8 cellular contexts compared by ENCODE assay signal in genomic region chr3:196288141-196288460, GRCh38. TPM values are rescaled to one million over a fixed set of nuclear protein-coding genes. Genes with fewer than 3 reads are reported as not detected.
A peak's percentile ranks its signal among the peaks of the same experiment; 100 is the strongest.
DNase-seq lines count a peak whose midpoint lies in the region; ATAC-seq, FAIRE-seq and TF ChIP-seq lines count a peak whose summit lies in the region.

No MANE protein-coding gene starts in this region.

- H3K9ac ChIP-seq in GM12878 (ENCODE audit: control insufficient read depth, insufficient read depth, low read length) = peak overlapping the region; percentile 96
- H3K9ac ChIP-seq in HepG2 (ENCODE audit: insufficient read depth, low read depth, low read length) = peak overlapping the region; percentile 82

- DNase-seq in DMS53 (lab: John Stamatoyannopoulos, UW) (peak; percentile 81), DMS53 treated with DMSO at 0.1 percent for 48 hours (lab: John Stamatoyannopoulos, UW; ENCODE audit: unreplicated experiment) (no peak), LHCN-M2 (ENCODE audit: low read depth) (peak; percentile 64), GM12878 (ENCODE audit: low read depth, low spot score) (no peak), HepG2 (ENCODE audit: low spot score) (no peak), tibial artery (no peak)

- in situ Hi-C loops in GM12878 (cut with MboI) = no loop called here
- in situ Hi-C loops in HepG2 (cut with HindIII; ENCODE audit: extremely low pct_ligation_motif_present, low pct_unique_long_range_greater_than_20kb) = no loop called here

- TF ChIP-seq CTCF in GM12878 (IDR thresholded peaks at IDR 0.05 in 2 of 3, conservative IDR thresholded peaks at IDR 0.05 in 1 of 3; ENCODE audit: control insufficient read depth in 2 of 3, extremely low read depth in 1 of 3, insufficient read depth in 1 of 3, low read depth in 3 of 3, low read length in 3 of 3) (no peak), HepG2 (CRISPR knock-in tag; IDR thresholded peaks at IDR 0.05) (no peak), tibial artery (IDR thresholded peaks at IDR 0.05) (no peak)

- RAD21 ChIA-PET in GM12878 (lab: Charles Lee; ENCODE audit: unreplicated experiment) = no interaction called here

- H3K27ac ChIP-seq in GM12878 (ENCODE audit: control insufficient read depth, insufficient read depth) (peak overlapping the region; percentile 94), HepG2 (ENCODE audit: extremely low read length, insufficient read depth, low read length) (peak overlapping the region; percentile 87), tibial artery (peak overlapping the region; percentile 89 to 94)

- SMC1A ChIA-PET in GM12878 (lab: Charles Lee; ENCODE audit: uncharacterized antibody, unreplicated experiment) = interaction anchor here (1.1 to 1.9 kb wide), 2 partner anchors 16 to 70 kb away, joined by 3 to 4 read pairs; no protein-coding TSS in a partner anchor

- H2AFZ ChIP-seq in GM12878 (ENCODE audit: control insufficient read depth, low read depth, low read length) = peak overlapping the region; percentile 91
- peak overlapping the region; percentile 46 for H2AFZ ChIP-seq in HepG2 (ENCODE audit: low read length)

- H3K27me3 ChIP-seq in GM12878 (replicated peaks in 1 of 2; ENCODE audit: control insufficient read depth in 2 of 2, insufficient read depth in 2 of 2, low read length in 1 of 2) (no peaks in the 10 kb centered on the region), HepG2 (ENCODE audit: control insufficient read depth in 1 of 2, insufficient read depth in 2 of 2, low read length in 2 of 2) (no peaks in the 10 kb centered on the region; a peak in 2 of 5 replicates), tibial artery (no peaks in the 10 kb centered on the region)

- H3K4me2 ChIP-seq in GM12878 (ENCODE audit: control insufficient read depth, insufficient read depth) (peak overlapping the region; percentile 89), HepG2 (ENCODE audit: low read depth, low read length) (peak overlapping the region; percentile 84)

- FAIRE-seq in GM12878 (lab: Jason Lieb, UNC) = no peak
- no peak for FAIRE-seq in HepG2 (lab: Jason Lieb, UNC)

- WGBS in GM12878 (ENCODE audit: insufficient coverage, insufficient replicate concordance, low lambda C conversion rate, missing lambda C conversion rate) = 0% methylated on average over 17 of the region's 17 CpGs
- 1% methylated on average over 9 of the region's 17 CpGs for WGBS in HepG2 (ENCODE audit: low lambda C conversion rate)

- no peak for TF ChIP-seq POLR2A in GM12878 (IDR thresholded peaks at IDR 0.05; ENCODE audit: low read depth, low read length)
- no peak for TF ChIP-seq POLR2A in HepG2 (IDR thresholded peaks at IDR 0.05; ENCODE audit: insufficient read depth in 1 of 2, low read depth in 2 of 2, low read length in 2 of 2)
- TF ChIP-seq POLR2A in GM18505 (IDR thresholded peaks at IDR 0.05; ENCODE audit: borderline replicate concordance, extremely low read depth, insufficient read depth, insufficient read length) = no peak

- BruUV-seq in GM12878 (replicated peaks; lab: Mats Ljungman, UMichigan) (no TSS peak), HepG2 (replicated peaks; lab: Mats Ljungman, UMichigan) (TSS peak; percentile 94)

- CTCF ChIA-PET in GM12878 (lab: Yijun Ruan, JAX) = no interaction called here
- CTCF ChIA-PET in HepG2 (lab: Yijun Ruan, JAX; ENCODE audit: low intra/inter-chr PET ratio, low total read pairs) = no interaction called here

- TF ChIP-seq RAD21 in GM12878 (IDR thresholded peaks at IDR 0.05; ENCODE audit: insufficient read depth, low read depth, low read length) (no peak), HepG2 (CRISPR knock-in tag; IDR thresholded peaks at IDR 0.05) (no peak)

- H3K4me3 ChIP-seq in GM12878 = peak overlapping the region; percentile 79
- H3K4me3 ChIP-seq in HepG2 (replicated peaks in 1 of 3; ENCODE audit: insufficient read depth in 1 of 3, low read depth in 2 of 3, low read length in 3 of 3) = peak overlapping the region; percentile 78 to 94 (median 87)
- H3K4me3 ChIP-seq in tibial artery = peak overlapping the region; percentile 77 to 79

- H3K4me1 ChIP-seq in GM12878 (ENCODE audit: control insufficient read depth, insufficient read depth, low read length) = peaks cover 9% of the 10 kb centered on the region
- H3K4me1 ChIP-seq in HepG2 (ENCODE audit: insufficient read depth, low read length) = peaks cover 45% of the 10 kb centered on the region
- peaks cover 0 to 37% (median 27%) of the 10 kb centered on the region in 4 donors for H3K4me1 ChIP-seq in tibial artery

- H4K20me1 ChIP-seq in GM12878 (ENCODE audit: control insufficient read depth, insufficient read depth) = no peaks in the 10 kb centered on the region
- no peaks in the 10 kb centered on the region for H4K20me1 ChIP-seq in HepG2 (ENCODE audit: insufficient read depth, low read length)

- ATAC-seq in GM12878 = no peak
- ATAC-seq in HepG2 = no peak
- ATAC-seq in GM21576 (IDR thresholded peaks at IDR 0.05; ENCODE audit: unreplicated experiment) = no peak
- no peak for ATAC-seq in GM18505 (IDR thresholded peaks at IDR 0.05; ENCODE audit: unreplicated experiment)

- intact Hi-C loops in GM12878 (cut with micrococcal nuclease; ENCODE audit: unreplicated experiment) (no loop called here), HepG2 (cut with micrococcal nuclease; ENCODE audit: unreplicated experiment) (no loop called here), tibial artery (cut with DNase I; ENCODE audit: low total_unique reads) (no loop called here)

- POLR2A ChIA-PET in GM12878 (lab: Charles Lee) (interaction anchor here (1.3 kb wide), 1 partner anchor 15 kb away, joined by 3 read pairs; no protein-coding TSS in a partner anchor), HepG2 (lab: Yijun Ruan, JAX) (interaction anchor here (1.0 to 1.4 kb wide), 3 partner anchors 29 to 59 kb away, joined by 3 to 5 read pairs (median 3); partner anchors contain the start of gene DYNLT2B)

- H3K79me2 ChIP-seq in GM12878 (ENCODE audit: control insufficient read depth, insufficient read depth, low read length) = peaks cover 50% of the 10 kb centered on the region
- H3K79me2 ChIP-seq in HepG2 (ENCODE audit: insufficient read depth, low read length) = peaks cover 38% of the 10 kb centered on the region

- H3K36me3 ChIP-seq in GM12878 (ENCODE audit: control insufficient read depth in 2 of 2, insufficient read depth in 2 of 2, low read length in 1 of 2) (no peaks in the 10 kb centered on the region), HepG2 (replicated peaks in 1 of 2; ENCODE audit: control insufficient read depth in 1 of 2, insufficient read depth in 2 of 2, low read length in 2 of 2) (no peaks in the 10 kb centered on the region), tibial artery (no peaks in the 10 kb centered on the region)

- H3K9me3 ChIP-seq in GM12878 (replicated peaks; ENCODE audit: control insufficient read depth, insufficient read depth, low read length) (no peaks in the 10 kb centered on the region), HepG2 (ENCODE audit: low read length) (no peaks in the 10 kb centered on the region), tibial artery (no peaks in the 10 kb centered on the region)

- TF ChIP-seq EP300 in GM12878 (IDR thresholded peaks at IDR 0.05; ENCODE audit: borderline replicate concordance in 1 of 2, control insufficient read depth in 1 of 2, low read depth in 2 of 2, low read length in 2 of 2) (no peak), HepG2 (IDR thresholded peaks at IDR 0.05; ENCODE audit: low read depth in 2 of 2, low read length in 2 of 2) (no peak), HepG2 (CRISPR knock-in tag; IDR thresholded peaks at IDR 0.05; ENCODE audit: borderline replicate concordance) (no peak)

RNA-seq across cellular contexts. Expression of gene PCYT1A, which starts 0.6 kb away (rescaled TPM):
- total RNA-seq in LHCN-M2 (2014; rRNA removed) = 89.4 and 92.3 TPM in 2 replicates
- polyA plus RNA-seq in LHCN-M2 (2012) = 45.7 TPM
- 89.9 and 94.8 TPM in 2 replicates for total RNA-seq in GM12878 (2013; cell fraction: nucleolus; rRNA removed)
- total RNA-seq in GM12878 (2014; rRNA removed) = 51.7 and 56.2 TPM in 2 replicates
- 49.5 and 49.6 TPM in 2 replicates for total RNA-seq in GM12878 (2014; rRNA removed; fragmentation: Illumina TruSeq; extraction: Trizol)
- total RNA-seq in GM12878 (2021) = 50.2 and 53.6 TPM in 2 replicates
- 25.4 TPM for polyA plus RNA-seq in GM12878 (2011; ENCODE audit: low read depth)
- 34.8 and 47.7 TPM in 2 replicates for polyA plus RNA-seq in GM12878 (2011; rRNA removed)
- 37.2 TPM in 2 replicates for polyA plus RNA-seq in GM12878 (2011; cell fraction: cytosol; rRNA removed)
- polyA plus RNA-seq in GM12878 (2011; cell fraction: nucleus; rRNA removed) = 46.3 and 49.9 TPM in 2 replicates
- 35.0 and 38.6 TPM in 2 replicates for polyA plus RNA-seq in GM12878 (2012)
- polyA plus RNA-seq in GM12878 (2014; fragmentation: Illumina TruSeq; extraction: Trizol) = 49.1 and 64.3 TPM in 2 replicates
- polyA plus RNA-seq in GM12878 (2014; fragmentation: Nextera tagmentation; extraction: Ambion mirVana) = 10 to 100 TPM; 10.8 to 15.3 TPM
- polyA plus RNA-seq in GM12878 (2014; rRNA removed) = 51.7 and 61.8 TPM in 2 replicates
- polyA plus RNA-seq in GM12878 (2016; fragmentation: Nextera tagmentation; extraction: Ambion mirVana) = 10 to 100 TPM; 39.8 to 40.0 TPM
- 80.5 and 103 TPM in 2 replicates for polyA minus RNA-seq in GM12878 (2011; rRNA and poly(A)+ RNA removed)
- polyA minus RNA-seq in GM12878 (2011; cell fraction: cytosol; rRNA and poly(A)+ RNA removed) = 33.0 and 33.1 TPM in 2 replicates
- 33.9 and 53.3 TPM in 2 replicates for polyA minus RNA-seq in GM12878 (2011; cell fraction: nucleus; rRNA and poly(A)+ RNA removed)
- total RNA-seq in HepG2 (2016; rRNA removed; fragmentation: Illumina TruSeq; extraction: Trizol) = 45.3 and 53.2 TPM in 2 replicates
- 13.8 and 14.6 TPM in 2 replicates for total RNA-seq in HepG2 (2016; cell fraction: cytosol; rRNA removed; fragmentation: Illumina TruSeq; extraction: Trizol; ENCODE audit: low read depth)
- total RNA-seq in HepG2 (2016; cell fraction: insoluble cytoplasmic fraction; rRNA removed; fragmentation: Illumina TruSeq; extraction: Trizol) = 46.3 and 55.2 TPM in 2 replicates
- total RNA-seq in HepG2 (2016; cell fraction: membrane; rRNA removed; fragmentation: Illumina TruSeq; extraction: Trizol) = 13.3 and 14.5 TPM in 2 replicates
- total RNA-seq in HepG2 (2016; cell fraction: nucleus; rRNA removed; fragmentation: Illumina TruSeq; extraction: Trizol) = 47.1 and 49.4 TPM in 2 replicates
- 26.4 and 28.5 TPM in 2 replicates for polyA plus RNA-seq in HepG2 (2011; rRNA removed)
- 16.4 and 21.4 TPM in 2 replicates for polyA plus RNA-seq in HepG2 (2011; cell fraction: cytosol; rRNA removed)
- polyA plus RNA-seq in HepG2 (2011; cell fraction: nucleus; rRNA removed) = 62.7 and 74.7 TPM in 2 replicates
- polyA plus RNA-seq in HepG2 (2012) = 25.2 and 26.1 TPM in 2 replicates
- 3.8 and 4.3 TPM in 2 replicates for polyA plus RNA-seq in HepG2 (2016; cell fraction: cytosol; fragmentation: Illumina TruSeq; extraction: Trizol; ENCODE audit: low read depth)
- polyA plus RNA-seq in HepG2 (2016; cell fraction: insoluble cytoplasmic fraction; fragmentation: Illumina TruSeq; extraction: Trizol; ENCODE audit: low read depth) = 44.0 and 44.3 TPM in 2 replicates
- polyA plus RNA-seq in HepG2 (2016; cell fraction: membrane; fragmentation: Illumina TruSeq; extraction: Trizol; ENCODE audit: low read depth) = 5.2 and 5.6 TPM in 2 replicates
- 61.7 and 67.8 TPM in 2 replicates for polyA plus RNA-seq in HepG2 (2016; cell fraction: nucleus; fragmentation: Illumina TruSeq; extraction: Trizol; ENCODE audit: insufficient read depth, low read depth)
- polyA minus RNA-seq in HepG2 (2011; rRNA and poly(A)+ RNA removed; ENCODE audit: low replicate concordance) = 104 and 131 TPM in 2 replicates
- 27.9 and 30.3 TPM in 2 replicates for polyA minus RNA-seq in HepG2 (2011; cell fraction: cytosol; rRNA and poly(A)+ RNA removed)
- 110 and 122 TPM in 2 replicates for polyA minus RNA-seq in HepG2 (2011; cell fraction: nucleus; rRNA and poly(A)+ RNA removed)

RNA-seq across cellular contexts. Expression of gene DYNLT2B, which starts 29.9 kb away (rescaled TPM):
- 21.1 and 28.0 TPM in 2 replicates for total RNA-seq in LHCN-M2 (2014; rRNA removed)
- 41.3 TPM for polyA plus RNA-seq in LHCN-M2 (2012)
- total RNA-seq in GM12878 (2013; cell fraction: nucleolus; rRNA removed) = 3.6 and 4.7 TPM in 2 replicates
- total RNA-seq in GM12878 (2014; rRNA removed) = 18.5 and 22.0 TPM in 2 replicates
- 17.5 and 19.5 TPM in 2 replicates for total RNA-seq in GM12878 (2014; rRNA removed; fragmentation: Illumina TruSeq; extraction: Trizol)
- 17.7 and 21.9 TPM in 2 replicates for total RNA-seq in GM12878 (2021)
- polyA plus RNA-seq in GM12878 (2011; ENCODE audit: low read depth) = 28.5 TPM
- polyA plus RNA-seq in GM12878 (2011; rRNA removed) = 8.6 and 12.4 TPM in 2 replicates
- polyA plus RNA-seq in GM12878 (2011; cell fraction: cytosol; rRNA removed) = 4.0 and 7.2 TPM in 2 replicates
- polyA plus RNA-seq in GM12878 (2011; cell fraction: nucleus; rRNA removed) = 2.6 and 3.4 TPM in 2 replicates
- polyA plus RNA-seq in GM12878 (2012) = 26.3 and 28.2 TPM in 2 replicates
- 6.0 and 16.7 TPM in 2 replicates for polyA plus RNA-seq in GM12878 (2014; fragmentation: Illumina TruSeq; extraction: Trizol)
- polyA plus RNA-seq in GM12878 (2014; fragmentation: Nextera tagmentation; extraction: Ambion mirVana) = 10 to 100 TPM; 24.2 to 39.6 TPM
- polyA plus RNA-seq in GM12878 (2014; rRNA removed) = 32.3 and 33.3 TPM in 2 replicates
- polyA plus RNA-seq in GM12878 (2016; fragmentation: Nextera tagmentation; extraction: Ambion mirVana) = 10 to 100 TPM; 89.0 to 89.7 TPM
- polyA minus RNA-seq in GM12878 (2011; rRNA and poly(A)+ RNA removed) = 0.44 and 0.88 TPM in 2 replicates
- 3.1 TPM in 1 of 2 replicates, not detected in the other for polyA minus RNA-seq in GM12878 (2011; cell fraction: cytosol; rRNA and poly(A)+ RNA removed)
- 1.5 and 2.2 TPM in 2 replicates for polyA minus RNA-seq in GM12878 (2011; cell fraction: nucleus; rRNA and poly(A)+ RNA removed)
- total RNA-seq in HepG2 (2016; rRNA removed; fragmentation: Illumina TruSeq; extraction: Trizol) = 7.0 and 11.2 TPM in 2 replicates
- 4.9 and 5.3 TPM in 2 replicates for total RNA-seq in HepG2 (2016; cell fraction: cytosol; rRNA removed; fragmentation: Illumina TruSeq; extraction: Trizol; ENCODE audit: low read depth)
- total RNA-seq in HepG2 (2016; cell fraction: insoluble cytoplasmic fraction; rRNA removed; fragmentation: Illumina TruSeq; extraction: Trizol) = 8.3 and 10.2 TPM in 2 replicates
- 5.7 and 6.2 TPM in 2 replicates for total RNA-seq in HepG2 (2016; cell fraction: membrane; rRNA removed; fragmentation: Illumina TruSeq; extraction: Trizol)
- total RNA-seq in HepG2 (2016; cell fraction: nucleus; rRNA removed; fragmentation: Illumina TruSeq; extraction: Trizol) = 3.8 and 3.9 TPM in 2 replicates
- polyA plus RNA-seq in HepG2 (2011; rRNA removed) = 4.0 and 4.3 TPM in 2 replicates
- polyA plus RNA-seq in HepG2 (2011; cell fraction: cytosol; rRNA removed) = 5.1 and 5.3 TPM in 2 replicates
- 1.4 and 1.5 TPM in 2 replicates for polyA plus RNA-seq in HepG2 (2011; cell fraction: nucleus; rRNA removed)
- 2.9 and 5.9 TPM in 2 replicates for polyA plus RNA-seq in HepG2 (2012)
- polyA plus RNA-seq in HepG2 (2016; cell fraction: cytosol; fragmentation: Illumina TruSeq; extraction: Trizol; ENCODE audit: low read depth) = 7.3 and 11.4 TPM in 2 replicates
- 12.5 and 14.4 TPM in 2 replicates for polyA plus RNA-seq in HepG2 (2016; cell fraction: insoluble cytoplasmic fraction; fragmentation: Illumina TruSeq; extraction: Trizol; ENCODE audit: low read depth)
- 5.9 and 8.0 TPM in 2 replicates for polyA plus RNA-seq in HepG2 (2016; cell fraction: membrane; fragmentation: Illumina TruSeq; extraction: Trizol; ENCODE audit: low read depth)
- 6.1 and 6.5 TPM in 2 replicates for polyA plus RNA-seq in HepG2 (2016; cell fraction: nucleus; fragmentation: Illumina TruSeq; extraction: Trizol; ENCODE audit: insufficient read depth, low read depth)
- polyA minus RNA-seq in HepG2 (2011; rRNA and poly(A)+ RNA removed; ENCODE audit: low replicate concordance) = 0.82 and 2.6 TPM in 2 replicates
- not detected in 2 replicates for polyA minus RNA-seq in HepG2 (2011; cell fraction: cytosol; rRNA and poly(A)+ RNA removed)
- polyA minus RNA-seq in HepG2 (2011; cell fraction: nucleus; rRNA and poly(A)+ RNA removed) = 1.7 and 3.4 TPM in 2 replicates

RNA-seq across cellular contexts. Expression of gene TM4SF19, which starts 50.1 kb away (rescaled TPM):
- total RNA-seq in LHCN-M2 (2014; rRNA removed) = 2.1 and 2.4 TPM in 2 replicates
- 2.0 TPM for polyA plus RNA-seq in LHCN-M2 (2012)
- not detected in 2 replicates for total RNA-seq in GM12878 (2013; cell fraction: nucleolus; rRNA removed)
- not detected in 2 replicates for total RNA-seq in GM12878 (2014; rRNA removed)
- not detected in 2 replicates for total RNA-seq in GM12878 (2014; rRNA removed; fragmentation: Illumina TruSeq; extraction: Trizol)
- not detected in 2 replicates for total RNA-seq in GM12878 (2021)
- polyA plus RNA-seq in GM12878 (2011; ENCODE audit: low read depth) = not detected
- polyA plus RNA-seq in GM12878 (2011; rRNA removed) = not detected in 2 replicates
- not detected in 2 replicates for polyA plus RNA-seq in GM12878 (2011; cell fraction: cytosol; rRNA removed)
- polyA plus RNA-seq in GM12878 (2011; cell fraction: nucleus; rRNA removed) = not detected in 2 replicates
- 0.20 and 0.55 TPM in 2 replicates for polyA plus RNA-seq in GM12878 (2012)
- not detected in 2 replicates for polyA plus RNA-seq in GM12878 (2014; fragmentation: Illumina TruSeq; extraction: Trizol)
- polyA plus RNA-seq in GM12878 (2014; fragmentation: Nextera tagmentation; extraction: Ambion mirVana) = under 1 TPM; 0.05 TPM
- polyA plus RNA-seq in GM12878 (2014; rRNA removed) = not detected in 2 replicates
- under 1 TPM; 0.11 to 0.16 TPM for polyA plus RNA-seq in GM12878 (2016; fragmentation: Nextera tagmentation; extraction: Ambion mirVana)
- polyA minus RNA-seq in GM12878 (2011; rRNA and poly(A)+ RNA removed) = not detected in 2 replicates
- not detected in 2 replicates for polyA minus RNA-seq in GM12878 (2011; cell fraction: cytosol; rRNA and poly(A)+ RNA removed)
- polyA minus RNA-seq in GM12878 (2011; cell fraction: nucleus; rRNA and poly(A)+ RNA removed) = not detected in 2 replicates
- total RNA-seq in HepG2 (2016; rRNA removed; fragmentation: Illumina TruSeq; extraction: Trizol) = not detected in 2 replicates
- total RNA-seq in HepG2 (2016; cell fraction: cytosol; rRNA removed; fragmentation: Illumina TruSeq; extraction: Trizol; ENCODE audit: low read depth) = not detected in 2 replicates
- total RNA-seq in HepG2 (2016; cell fraction: insoluble cytoplasmic fraction; rRNA removed; fragmentation: Illumina TruSeq; extraction: Trizol) = not detected in 2 replicates
- not detected in 2 replicates for total RNA-seq in HepG2 (2016; cell fraction: membrane; rRNA removed; fragmentation: Illumina TruSeq; extraction: Trizol)
- total RNA-seq in HepG2 (2016; cell fraction: nucleus; rRNA removed; fragmentation: Illumina TruSeq; extraction: Trizol) = not detected in 2 replicates
- polyA plus RNA-seq in HepG2 (2011; rRNA removed) = 0.05 and 0.36 TPM in 2 replicates
- 0.08 and 0.17 TPM in 2 replicates for polyA plus RNA-seq in HepG2 (2011; cell fraction: cytosol; rRNA removed)
- polyA plus RNA-seq in HepG2 (2011; cell fraction: nucleus; rRNA removed) = 0.47 and 0.83 TPM in 2 replicates
- polyA plus RNA-seq in HepG2 (2012) = not detected in 2 replicates
- not detected in 2 replicates for polyA plus RNA-seq in HepG2 (2016; cell fraction: cytosol; fragmentation: Illumina TruSeq; extraction: Trizol; ENCODE audit: low read depth)
- polyA plus RNA-seq in HepG2 (2016; cell fraction: insoluble cytoplasmic fraction; fragmentation: Illumina TruSeq; extraction: Trizol; ENCODE audit: low read depth) = not detected in 2 replicates
- not detected in 2 replicates for polyA plus RNA-seq in HepG2 (2016; cell fraction: membrane; fragmentation: Illumina TruSeq; extraction: Trizol; ENCODE audit: low read depth)
- polyA plus RNA-seq in HepG2 (2016; cell fraction: nucleus; fragmentation: Illumina TruSeq; extraction: Trizol; ENCODE audit: insufficient read depth, low read depth) = not detected in 2 replicates
- polyA minus RNA-seq in HepG2 (2011; rRNA and poly(A)+ RNA removed; ENCODE audit: low replicate concordance) = 0.66 and 5.5 TPM in 2 replicates
- polyA minus RNA-seq in HepG2 (2011; cell fraction: cytosol; rRNA and poly(A)+ RNA removed) = not detected in 2 replicates
- 0.62 TPM in 1 of 2 replicates, not detected in the other for polyA minus RNA-seq in HepG2 (2011; cell fraction: nucleus; rRNA and poly(A)+ RNA removed)

Comparison
In these comparisons a context has a peak if more than half of its experiments do, and no peak if none do; other contexts are left out.
1. DNase-seq: peak in DMS53 (single experiment) and LHCN-M2 (single experiment); none in DMS53 treated with DMSO at 0.1 percent for 48 hours (single experiment), GM12878 (single experiment), HepG2 (single experiment) and tibial artery (0 of 2).
2. Peak in every context shown above with its lines, with median percentiles within 50 percentile points of each other: H3K27ac ChIP-seq and H3K4me3 ChIP-seq.